ENCODE assay signal across 11 cellular contexts in genomic region chr7:106891545-106892410, GRCh38. TPM values are rescaled to one million over a fixed set of nuclear protein-coding genes. Genes with fewer than 3 reads are reported as not detected.
DNase-seq lines count a peak whose midpoint lies in the region; ATAC-seq and TF ChIP-seq lines count a peak whose summit lies in the region.
"Had no signal": no experiment of that assay in that cellular context is flagged by ENCODE, and none has a peak within 500 bp of the region (broad histone marks: within the 10 kb centered on the region; RNA-seq: fewer than 3 reads in every experiment).

No MANE protein-coding gene starts in this region.

- H3K36me3 ChIP-seq in transverse colon = no peaks in the 10 kb centered on the region
- H3K36me3 ChIP-seq in ascending aorta = no peaks in the 10 kb centered on the region

- H3K36me3 Mint-ChIP-seq in CD14-positive monocyte = peaks cover 85 to 91% of the 10 kb centered on the region in 2 donors

- H3K9me3 Mint-ChIP-seq in CD14-positive monocyte = no peaks in the 10 kb centered on the region
- H3K9me3 Mint-ChIP-seq: neural crest cell had no signal

- TF ChIP-seq EP300 in transverse colon (IDR thresholded peaks at IDR 0.05; ENCODE audit: low read depth) = no peak

- peak overlapping the region in 4 of 7 donors; percentile 19 to 63 (median 38) for H3K27ac Mint-ChIP-seq in CD14-positive monocyte

- no peaks in the 10 kb centered on the region for H3K27me3 Mint-ChIP-seq in CD14-positive monocyte (ENCODE audit: low read depth in 3 of 3)

- H3K27ac ChIP-seq in transverse colon = no peak overlapping the region
- no peak overlapping the region for H3K27ac ChIP-seq in ascending aorta

- H3K4me3 Mint-ChIP-seq in CD14-positive monocyte = no peak overlapping the region
- H3K4me3 Mint-ChIP-seq: neural crest cell had no signal

- no peaks in the 10 kb centered on the region for H3K9me3 ChIP-seq in transverse colon
- H3K9me3 ChIP-seq in ascending aorta = no peaks in the 10 kb centered on the region

- TF ChIP-seq POLR2A in transverse colon (IDR thresholded peaks at IDR 0.05) = no peak

- intact Hi-C loops in CD14-positive monocyte (cut with micrococcal nuclease) (no loop called here), transverse colon (cut with DNase I; ENCODE audit: low total_unique reads) (no loop called here), ascending aorta (cut with DNase I) (no loop called here)

- H3K4me1 ChIP-seq in transverse colon (no peaks in the 10 kb centered on the region), ascending aorta (no peaks in the 10 kb centered on the region)

- WGBS in transverse colon (ENCODE audit: low coverage in 1 of 2), 2 donors = 75 to 77% methylated on average over 5 to 8 of the region's 8 CpGs

- H3K27me3 ChIP-seq in transverse colon = no peaks in the 10 kb centered on the region
- H3K27me3 ChIP-seq in ascending aorta = no peaks in the 10 kb centered on the region

- in situ Hi-C loops in transverse colon (cut with MboI; ENCODE audit: low pct_ligation_motif_present in 1 of 4, low pct_unique_long_range_greater_than_20kb in 1 of 4, low sequenced_read_pairs in 3 of 4) = no loop called here

- peaks cover 16% of the 10 kb centered on the region for H3K4me1 Mint-ChIP-seq in CD14-positive monocyte
- H3K4me1 Mint-ChIP-seq: neural crest cell had no signal

- H3K4me3 ChIP-seq in fibroblast of the aortic adventitia (ENCODE audit: low read depth, low read length) (no peak overlapping the region), transverse colon (no peak overlapping the region), ascending aorta (no peak overlapping the region)

- ATAC-seq in GM19351 (IDR thresholded peaks at IDR 0.05; ENCODE audit: unreplicated experiment) = peak; percentile 34

- no peak for DNase-seq in CD14-positive monocyte (ENCODE audit: low spot score)
- DNase-seq in NCI-H526 treated with DMSO at 0.1 percent for 48 hours (lab: John Stamatoyannopoulos, UW) = peak; percentile 48
- no peak for DNase-seq in fibroblast of the aortic adventitia (ENCODE audit: low read depth)
- DNase-seq in anterior cingulate cortex (lab: John Stamatoyannopoulos, UW) = no peak
- no peak for DNase-seq in transverse colon
- DNase-seq in ascending aorta (ENCODE audit: low spot score in 2 of 2) = no peak
- no peak for DNase-seq in amniotic stem cell (lab: John Stamatoyannopoulos, UW)
- DNase-seq: activated naive CD4-positive, alpha-beta T cell treated with Interleukin-2 at 50 U/mL for 16 hours; C1 segment of cervical spinal cord had no signal

- TF ChIP-seq CTCF in CD14-positive monocyte (IDR thresholded peaks at IDR 0.05) (no peak), fibroblast of the aortic adventitia (IDR thresholded peaks at IDR 0.05; ENCODE audit: insufficient read depth, low read length) (peak; percentile 13), transverse colon (IDR thresholded peaks at IDR 0.05) (no peak), ascending aorta (IDR thresholded peaks at IDR 0.05) (no peak)

RNA-seq across cellular contexts. Expression of gene PIK3CG, which starts 26.7 kb away (rescaled TPM):
- polyA plus RNA-seq in CD14-positive monocyte = 10 to 100 TPM; 20.7 to 31.2 TPM
- total RNA-seq in fibroblast of the aortic adventitia (ENCODE audit: low replicate concordance) (0.08 TPM in 1 of 2 replicates, not detected in the other), transverse colon (10 to 100 TPM in 2 of 4 donors, 1 to 10 TPM in 1, under 1 TPM in 1; 0.60 to 13.1 (median 9.8) TPM), ascending aorta (2.0 TPM)
- total RNA-seq: neural crest cell had no signal
